In the genomic region with DNA sequence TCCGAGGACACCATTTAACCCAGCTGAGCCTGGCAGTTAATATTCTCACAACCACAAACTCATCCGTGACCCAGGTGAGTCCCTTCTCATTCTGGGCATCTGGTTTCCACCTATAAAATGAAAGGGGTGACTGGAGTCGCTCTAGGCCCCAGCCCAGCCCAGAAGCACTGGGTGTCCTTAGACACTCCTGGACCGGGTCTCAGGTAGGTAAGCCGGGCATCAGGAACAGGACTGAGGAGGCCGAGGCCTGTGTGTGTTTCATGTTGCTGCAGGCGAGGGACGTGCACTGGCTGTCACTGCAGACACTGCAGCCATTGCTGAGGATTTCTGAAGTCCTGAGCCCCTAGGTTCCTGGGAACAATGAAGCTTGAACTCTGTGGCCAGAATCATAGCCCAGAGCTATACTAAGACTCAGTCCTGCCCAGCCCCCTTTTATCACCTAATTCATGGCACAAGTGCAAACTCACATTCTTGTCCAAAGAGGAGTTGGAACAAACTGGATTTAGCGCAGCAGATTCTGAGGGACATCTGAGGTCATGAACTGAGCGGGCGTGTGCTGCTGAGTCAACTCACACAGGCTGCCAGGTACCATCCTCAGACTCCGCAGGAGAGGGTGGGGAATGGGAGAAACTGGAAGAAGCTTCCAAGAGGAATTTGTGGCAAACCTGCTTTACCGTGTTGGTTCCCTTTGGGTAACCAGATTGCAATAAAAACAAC, we compare ENCODE assay signal across 10 cellular contexts.
A peak's percentile ranks its signal among the peaks of the same experiment; 100 is the strongest.
DNase-seq lines count a peak whose midpoint lies in the region; ATAC-seq and TF ChIP-seq lines count a peak whose summit lies in the region.
"Had no signal": no experiment of that assay in that cellular context is flagged by ENCODE, and none has a peak within 500 bp of the region (broad histone marks: within the 10 kb centered on the region; RNA-seq: fewer than 3 reads in every experiment).

No MANE protein-coding gene starts in this region.

- WGBS in body of pancreas, 2 donors: 41 to 67% methylated on average over 8 to 13 of the region's 13 CpGs
- WGBS in suprapubic skin: 58% methylated on average over 10 of the region's 13 CpGs

- H3K36me3 ChIP-seq in body of pancreas (replicated peaks in 1 of 2; ENCODE audit: insufficient read depth in 1 of 2, low read depth in 2 of 2) (no peaks in the 10 kb centered on the region), suprapubic skin (no peaks in the 10 kb centered on the region)

- TF ChIP-seq CTCF in LNCaP clone FGC (IDR thresholded peaks at IDR 0.05; ENCODE audit: control insufficient read depth, extremely low read depth, insufficient read depth) (no peak), body of pancreas (IDR thresholded peaks at IDR 0.05) (no peak), suprapubic skin (IDR thresholded peaks at IDR 0.05) (no peak)

- TF ChIP-seq EP300 in suprapubic skin (IDR thresholded peaks at IDR 0.05): no peak

- H3K27me3 ChIP-seq in body of pancreas (no peaks in the 10 kb centered on the region), suprapubic skin (no peaks in the 10 kb centered on the region)

- intact Hi-C loops in body of pancreas (cut with DNase I): no loop called here

- H3K9me3 ChIP-seq in body of pancreas: no peaks in the 10 kb centered on the region
- H3K9me3 ChIP-seq in suprapubic skin: no peaks in the 10 kb centered on the region

- peak; percentile 27 for ATAC-seq in body of pancreas

- H3K4me3 ChIP-seq in LNCaP clone FGC (ENCODE audit: low read depth, low read length) (0 out of 2 replicates have a peak overlapping the region, but pooled peaks have one; percentile 17), body of pancreas (no peak overlapping the region), suprapubic skin (no peak overlapping the region)

- H3K27ac ChIP-seq in body of pancreas: peak overlapping the region in 3 of 4 donors; percentile 35 to 74 (median 61)
- H3K27ac ChIP-seq in suprapubic skin: peak overlapping the region; percentile 81

- H3K4me1 ChIP-seq in body of pancreas (peaks cover 35% of the 10 kb centered on the region), suprapubic skin (peaks cover 38% of the 10 kb centered on the region)

- no peak for TF ChIP-seq POLR2A in body of pancreas (IDR thresholded peaks at IDR 0.05)
- no peak for TF ChIP-seq POLR2A in suprapubic skin (IDR thresholded peaks at IDR 0.05)

- DNase-seq in LNCaP clone FGC (ENCODE audit: low read depth) (peak; percentile 98), body of pancreas (no peak), iris pigment epithelial cell (ENCODE audit: low read depth) (peak; percentile 44), suprapubic skin (ENCODE audit: low spot score in 2 of 2) (peak in 1 of 2 donors; percentile 67), hypothalamus (lab: John Stamatoyannopoulos, UW) (no peak), cerebellar nuclear complex (lab: John Stamatoyannopoulos, UW) (no peak)
- no peak for DNase-seq in stimulated activated CD4-positive, alpha-beta T cell treated with anti-CD3 and anti-CD28 coated beads, Interleukin-4, amount 100 ng/mL, for 1 hour
- DNase-seq in activated CD8-positive, alpha-beta memory T cell treated with anti-CD3 and anti-CD28 coated beads for 24 hours: no peak
- DNase-seq: activated CD4-positive, alpha-beta T cell treated with anti-CD3 and anti-CD28 coated beads for 4 hours; activated naive CD8-positive, alpha-beta T cell treated with anti-CD3 and anti-CD28 coated beads, Interleukin-2, amount 10 ng/mL, durations not matched to agents 7 days and 5 days had no signal

Comparison
In these comparisons a context has a peak if more than half of its experiments do, and no peak if none do; other contexts are left out.
1. DNase-seq: peak in LNCaP clone FGC (single experiment) and iris pigment epithelial cell (single experiment); none in body of pancreas (0 of 4), stimulated activated CD4-positive, alpha-beta T cell treated with anti-CD3 and anti-CD28 coated beads, Interleukin-4, amount 100 ng/mL, for 1 hour (single experiment), hypothalamus (0 of 51), cerebellar nuclear complex (0 of 2) and activated CD8-positive, alpha-beta memory T cell treated with anti-CD3 and anti-CD28 coated beads for 24 hours (single experiment).